11 cellular contexts compared by ENCODE assay signal in genomic region chr2:60312618-60313017, GRCh38.
DNase-seq lines count a peak whose midpoint lies in the region; ATAC-seq and TF ChIP-seq lines count a peak whose summit lies in the region.
"Had no signal": no experiment of that assay in that cellular context is flagged by ENCODE, and none has a peak within 500 bp of the region (broad histone marks: within the 10 kb centered on the region; RNA-seq: fewer than 3 reads in every experiment).

No MANE protein-coding gene starts in this region.

- CTCF ChIA-PET in activated naive CD4-positive, alpha-beta T cell treated with anti-CD3 and anti-CD28 coated beads, Interleukin-2, amount 10 ng/mL, durations not matched to agents 7 days and 5 days (lab: Charles Lee): interaction anchor here (1.3 kb wide), 1 partner anchor 8 kb away, joined by 3 read pairs; no protein-coding TSS in a partner anchor

- no peaks in the 10 kb centered on the region for H3K36me3 ChIP-seq in adrenal gland (replicated peaks in 1 of 2)
- H3K36me3 ChIP-seq: ovary, vagina had no signal

- H3K9me3 Mint-ChIP-seq in activated naive CD4-positive, alpha-beta T cell treated with anti-CD3 and anti-CD28 coated beads, Interleukin-2, amount 50 U/mL, for 72 hours: no peaks in the 10 kb centered on the region
- H3K9me3 Mint-ChIP-seq in activated naive CD4-positive, alpha-beta T cell treated with anti-CD3 and anti-CD28 coated beads, Interleukin-2, amount 10 ng/mL, durations not matched to agents 7 days and 5 days: no peaks in the 10 kb centered on the region
- H3K9me3 Mint-ChIP-seq in stimulated activated memory B cell treated with anti-CD40 and anti-IgM and Interleukin-4, amounts not matched to agents 10 μg/mL and 1 μg/mL and 100 μg/mL, for 72 hours: no peaks in the 10 kb centered on the region

- WGBS in adrenal gland, 4 donors: 18 to 93% (median 54%) methylated on average over 1 of the region's 1 CpG

- no peak overlapping the region for H3K27ac ChIP-seq in adrenal gland
- H3K27ac ChIP-seq: ovary, vagina had no signal

- no peak overlapping the region for H3K4me3 Mint-ChIP-seq in activated naive CD4-positive, alpha-beta T cell treated with anti-CD3 and anti-CD28 coated beads, Interleukin-2, amount 10 ng/mL, durations not matched to agents 7 days and 5 days
- H3K4me3 Mint-ChIP-seq in stimulated activated memory B cell treated with anti-CD40 and anti-IgM and Interleukin-4, amounts not matched to agents 10 μg/mL and 1 μg/mL and 100 μg/mL, for 72 hours: no peak overlapping the region

- no peaks in the 10 kb centered on the region for H3K27me3 ChIP-seq in adrenal gland
- H3K27me3 ChIP-seq: ovary, vagina had no signal

- peak; percentile 60 to 81 for ATAC-seq in activated naive CD4-positive, alpha-beta T cell treated with anti-CD3 and anti-CD28 coated beads, Interleukin-2, amount 50 U/mL, for 72 hours
- ATAC-seq in GM21737 (IDR thresholded peaks at IDR 0.05; ENCODE audit: unreplicated experiment): peak; percentile 76
- peak; percentile 71 for ATAC-seq in HG03354 (IDR thresholded peaks at IDR 0.05; ENCODE audit: poor library complexity, severe bottlenecking, unreplicated experiment)
- ATAC-seq in stimulated activated memory B cell treated with anti-CD40 and anti-IgM and Interleukin-4, amounts not matched to agents 10 μg/mL and 1 μg/mL and 100 μg/mL, for 72 hours: peak; percentile 49
- no peak for ATAC-seq in left lobe of liver
- ATAC-seq: left cardiac atrium had no signal

- H3K27me3 Mint-ChIP-seq in activated naive CD4-positive, alpha-beta T cell treated with anti-CD3 and anti-CD28 coated beads, Interleukin-2, amount 10 ng/mL, durations not matched to agents 7 days and 5 days: peaks cover 15% of the 10 kb centered on the region
- H3K27me3 Mint-ChIP-seq in stimulated activated memory B cell treated with anti-CD40 and anti-IgM and Interleukin-4, amounts not matched to agents 10 μg/mL and 1 μg/mL and 100 μg/mL, for 72 hours: no peaks in the 10 kb centered on the region

- no peaks in the 10 kb centered on the region for H3K9me3 ChIP-seq in adrenal gland (replicated peaks in 1 of 3)
- H3K9me3 ChIP-seq: ovary, vagina had no signal

- no peak for TF ChIP-seq POLR2A in adrenal gland (IDR thresholded peaks at IDR 0.05)

- no peak for DNase-seq in activated naive CD4-positive, alpha-beta T cell treated with anti-CD3 and anti-CD28 coated beads, Interleukin-2, amount 50 U/mL, for 72 hours (ENCODE audit: low spot score in 2 of 2)
- no peak for DNase-seq in activated naive CD4-positive, alpha-beta T cell treated with anti-CD3 and anti-CD28 coated beads, Interleukin-2, amount 10 ng/mL, durations not matched to agents 7 days and 5 days
- DNase-seq in HK-2 (ENCODE audit: unreplicated experiment) (no peak), left lobe of liver (ENCODE audit: low spot score) (no peak), adrenal gland (no peak)
- DNase-seq: left cardiac atrium, ovary had no signal

- TF ChIP-seq CTCF in adrenal gland (IDR thresholded peaks at IDR 0.05): no peak

- peaks cover 24% of the 10 kb centered on the region for H3K4me1 Mint-ChIP-seq in activated naive CD4-positive, alpha-beta T cell treated with anti-CD3 and anti-CD28 coated beads, Interleukin-2, amount 10 ng/mL, durations not matched to agents 7 days and 5 days
- peaks cover 90% of the 10 kb centered on the region for H3K4me1 Mint-ChIP-seq in stimulated activated memory B cell treated with anti-CD40 and anti-IgM and Interleukin-4, amounts not matched to agents 10 μg/mL and 1 μg/mL and 100 μg/mL, for 72 hours

- H3K4me3 ChIP-seq in adrenal gland: no peak overlapping the region
- H3K4me3 ChIP-seq: ovary, vagina had no signal

- no peak overlapping the region for H3K27ac Mint-ChIP-seq in activated naive CD4-positive, alpha-beta T cell treated with anti-CD3 and anti-CD28 coated beads, Interleukin-2, amount 50 U/mL, for 72 hours
- H3K27ac Mint-ChIP-seq in activated naive CD4-positive, alpha-beta T cell treated with anti-CD3 and anti-CD28 coated beads, Interleukin-2, amount 10 ng/mL, durations not matched to agents 7 days and 5 days: no peak overlapping the region
- peak overlapping the region; percentile 49 for H3K27ac Mint-ChIP-seq in stimulated activated memory B cell treated with anti-CD40 and anti-IgM and Interleukin-4, amounts not matched to agents 10 μg/mL and 1 μg/mL and 100 μg/mL, for 72 hours

- peaks cover 7% of the 10 kb centered on the region in 2 donors for H3K4me1 ChIP-seq in adrenal gland (replicated peaks in 1 of 2)

- H3K36me3 Mint-ChIP-seq in activated naive CD4-positive, alpha-beta T cell treated with anti-CD3 and anti-CD28 coated beads, Interleukin-2, amount 50 U/mL, for 72 hours: no peaks in the 10 kb centered on the region
- no peaks in the 10 kb centered on the region for H3K36me3 Mint-ChIP-seq in activated naive CD4-positive, alpha-beta T cell treated with anti-CD3 and anti-CD28 coated beads, Interleukin-2, amount 10 ng/mL, durations not matched to agents 7 days and 5 days
- H3K36me3 Mint-ChIP-seq in stimulated activated memory B cell treated with anti-CD40 and anti-IgM and Interleukin-4, amounts not matched to agents 10 μg/mL and 1 μg/mL and 100 μg/mL, for 72 hours: no peaks in the 10 kb centered on the region

- intact Hi-C loops in adrenal gland (cut with DNase I): no loop called here
